ENCODE assay signal across 39 cellular contexts in genomic region chr7:151209588-151209987, GRCh38. TPM values are rescaled to one million over a fixed set of nuclear protein-coding genes. Genes with fewer than 3 reads are reported as not detected.
"Had no signal": no experiment of that assay in that cellular context is flagged by ENCODE, and none has a peak within 500 bp of the region (broad histone marks: within the 10 kb centered on the region; RNA-seq: fewer than 3 reads in every experiment).

No MANE protein-coding gene starts in this region.

- H3K36me3 Mint-ChIP-seq: activated naive CD8-positive, alpha-beta T cell treated with anti-CD3 and anti-CD28 coated beads for 36 hours had no signal

- DNase-seq: activated CD4-positive, alpha-beta T cell treated with anti-CD3 and anti-CD28 coated beads for 36 hours; activated CD4-positive, alpha-beta T cell treated with anti-CD3 and anti-CD28 coated beads, Interleukin-2, amount 10 ng/mL, durations not matched to agents 7 days and 5 days; activated CD4-positive, alpha-beta T cell treated with anti-CD3 and anti-CD28 coated beads, Interleukin-2, amount 50 U/mL, for 48 hours; activated CD8-positive, alpha-beta memory T cell treated with anti-CD3 and anti-CD28 coated beads for 24 hours; activated effector memory CD4-positive, alpha-beta T cell treated with anti-CD3 and anti-CD28 coated beads, Interleukin-2, amount 50 U/mL, for 16 hours; activated naive CD4-positive, alpha-beta T cell; activated naive CD4-positive, alpha-beta T cell treated with anti-CD3 and anti-CD28 coated beads, Interleukin-2, amount 50 U/mL, for 16 hours; activated naive CD8-positive, alpha-beta T cell treated with anti-CD3 and anti-CD28 coated beads for 36 hours; activated T-cell treated with anti-CD3 and anti-CD28 coated beads, Interleukin-2, amount 50 U/mL, for 1 hour; activated T-cell treated with anti-CD3 and anti-CD28 coated beads, Interleukin-2, amount 50 U/mL, for 72 hours; amniotic stem cell; aorta; brain microvascular endothelial cell; central memory CD4-positive, alpha-beta T cell; Karpas-422; KBM-7; NCI-H1105; NCI-H1417 treated with DMSO at 0.1 percent for 48 hours; NCI-H187 treated with DMSO at 0.1 percent for 48 hours; NCI-H2081; NCI-H2171 treated with DMSO at 0.1 percent for 48 hours; NCI-H2227 treated with DMSO at 0.1 percent for 48 hours; NCI-H446; NCI-H510A treated with DMSO at 0.1 percent for 48 hours; NCI-H526 treated with DMSO at 0.1 percent for 48 hours; NCI-H774; PC-9; Right ventricle myocardium superior; SW 1271; T-helper 1 cell had no signal

- H2AFZ ChIP-seq: PC-9 had no signal

- ATAC-seq: activated CD4-positive, alpha-beta T cell treated with anti-CD3 and anti-CD28 coated beads for 36 hours; activated CD4-positive, CD25-positive, alpha-beta regulatory T cell treated with anti-CD3 and anti-CD28 coated beads, Interleukin-2, amount 50 U/mL, for 24 hours; activated T-cell treated with anti-CD3 and anti-CD28 coated beads, Interleukin-2, amount 50 U/mL, for 72 hours; activated T-helper 17 cell treated with anti-CD3 and anti-CD28 coated beads, Interleukin-2, amount 50 U/mL, for 72 hours had no signal

- H3K4me3 ChIP-seq: PC-9 had no signal

- H3K27me3 Mint-ChIP-seq: activated T-helper 17 cell treated with anti-CD3 and anti-CD28 coated beads, Interleukin-2, amount 50 U/mL, for 72 hours had no signal

- H3K27ac Mint-ChIP-seq: activated CD4-positive, alpha-beta T cell treated with anti-CD3 and anti-CD28 coated beads for 36 hours; activated CD4-positive, alpha-beta T cell treated with anti-CD3 and anti-CD28 coated beads, Interleukin-2, amount 10 ng/mL, durations not matched to agents 7 days and 5 days; activated naive CD8-positive, alpha-beta T cell treated with anti-CD3 and anti-CD28 coated beads for 36 hours; activated T-cell treated with anti-CD3 and anti-CD28 coated beads, Interleukin-2, amount 50 U/mL, for 72 hours; activated T-helper 17 cell treated with anti-CD3 and anti-CD28 coated beads, Interleukin-2, amount 50 U/mL, for 72 hours; WTC11 had no signal

- H3K9me3 Mint-ChIP-seq: activated CD4-positive, alpha-beta T cell treated with anti-CD3 and anti-CD28 coated beads, Interleukin-2, amount 10 ng/mL, durations not matched to agents 7 days and 5 days; activated naive CD8-positive, alpha-beta T cell treated with anti-CD3 and anti-CD28 coated beads for 36 hours; activated T-cell treated with anti-CD3 and anti-CD28 coated beads, Interleukin-2, amount 50 U/mL, for 72 hours; activated T-helper 17 cell treated with anti-CD3 and anti-CD28 coated beads, Interleukin-2, amount 50 U/mL, for 72 hours; WTC11 had no signal

- H3K27me3 ChIP-seq: brain microvascular endothelial cell had no signal

- H3K4me3 Mint-ChIP-seq: activated CD4-positive, alpha-beta T cell treated with anti-CD3 and anti-CD28 coated beads for 36 hours; activated CD4-positive, alpha-beta T cell treated with anti-CD3 and anti-CD28 coated beads, Interleukin-2, amount 10 ng/mL, durations not matched to agents 7 days and 5 days; activated naive CD8-positive, alpha-beta T cell treated with anti-CD3 and anti-CD28 coated beads for 36 hours; activated T-cell treated with anti-CD3 and anti-CD28 coated beads, Interleukin-2, amount 50 U/mL, for 72 hours; activated T-helper 17 cell treated with anti-CD3 and anti-CD28 coated beads, Interleukin-2, amount 50 U/mL, for 72 hours; WTC11 had no signal

- H3K4me2 ChIP-seq: PC-9 had no signal

- H3K27ac ChIP-seq: brain microvascular endothelial cell, PC-9, RWPE1 had no signal

- FAIRE-seq: RCC 7860, TTC549 had no signal

RNA-seq across cellular contexts. Expression of gene H2BK1, which starts 0.7 kb away (rescaled TPM):
- total RNA-seq: activated CD4-positive, alpha-beta T cell treated with anti-CD3 and anti-CD28 coated beads for 36 hours; activated CD4-positive, alpha-beta T cell treated with anti-CD3 and anti-CD28 coated beads, Interleukin-2, amount 10 ng/mL, durations not matched to agents 7 days and 5 days; activated naive CD8-positive, alpha-beta T cell treated with anti-CD3 and anti-CD28 coated beads for 36 hours; MCF 10A; OCI-LY7; PC-9; Right ventricle myocardium superior had no signal
- polyA plus RNA-seq: aorta had no signal

RNA-seq across cellular contexts. Expression of gene ASB10, which starts 22.5 kb away (rescaled TPM):
- total RNA-seq: activated CD4-positive, alpha-beta T cell treated with anti-CD3 and anti-CD28 coated beads for 36 hours; activated CD4-positive, alpha-beta T cell treated with anti-CD3 and anti-CD28 coated beads, Interleukin-2, amount 10 ng/mL, durations not matched to agents 7 days and 5 days; activated naive CD8-positive, alpha-beta T cell treated with anti-CD3 and anti-CD28 coated beads for 36 hours; activated T-cell treated with anti-CD3 and anti-CD28 coated beads, Interleukin-2, amount 50 U/mL, for 72 hours; activated T-helper 17 cell treated with anti-CD3 and anti-CD28 coated beads, Interleukin-2, amount 50 U/mL, for 72 hours; aorta; MCF 10A; OCI-LY7; PC-9; T-helper 2 cell treated with Interferon-gamma antibody and Interleukin-4, amounts not matched to agents 100 ng/mL and 5 ng/mL, for 36 hours; WTC11 had no signal
- polyA plus RNA-seq: aorta had no signal
